In genomic region chr6:44101832-44102231, GRCh38 we compare ENCODE assay signal across 1 cellular context.
TF ChIP-seq lines count a peak whose summit lies in the region.

No MANE protein-coding gene starts in this region.

TF ChIP-seq in K562, 482 proteins besides CTCF, POLR2A, EP300 and RAD21:
- no peak for TF ChIP-seq OTX1 (CRISPR knock-in tag; IDR thresholded peaks at IDR 0.05)
- no peak for TF ChIP-seq KDM5B (IDR thresholded peaks at IDR 0.05; ENCODE audit: insufficient replicate concordance, low read depth, low read length)
- no peak for TF ChIP-seq ZHX1 (conservative IDR thresholded peaks at IDR 0.05; ENCODE audit: low read length)
- TF ChIP-seq SUPT5H (IDR thresholded peaks at IDR 0.05): peak; percentile 38; the same call in 1 of the 2 replicates
